Comparison of ENCODE assay signal across 14 cellular contexts in genomic region chr5:115459844-115460243, GRCh38.
DNase-seq lines count a peak whose midpoint lies in the region; ATAC-seq and TF ChIP-seq lines count a peak whose summit lies in the region.
"Had no signal": no experiment of that assay in that cellular context is flagged by ENCODE, and none has a peak within 500 bp of the region (broad histone marks: within the 10 kb centered on the region; RNA-seq: fewer than 3 reads in every experiment).

No MANE protein-coding gene starts in this region.

- 37% methylated on average over 1 of the region's 1 CpG for WGBS in mesenchymal stem cell

- CTCF ChIA-PET in AG04450 (lab: Charles Lee) = no interaction called here

- no peak overlapping the region for H3K14ac ChIP-seq in mesenchymal stem cell (ENCODE audit: low read length in 2 of 2)

- H3K4ac ChIP-seq in mesenchymal stem cell (ENCODE audit: low read depth in 1 of 2, low read length in 2 of 2) = no peak overlapping the region

- H2BK5ac ChIP-seq in mesenchymal stem cell (ENCODE audit: low read depth, low read length, poor library complexity, severe bottlenecking) = no peak overlapping the region

- no peak overlapping the region for H2AFZ ChIP-seq in mesenchymal stem cell (ENCODE audit: low read depth, low read length)

- no peak for ATAC-seq in HG03442 (IDR thresholded peaks at IDR 0.05; ENCODE audit: unreplicated experiment)
- no peak for ATAC-seq in GM18511 (IDR thresholded peaks at IDR 0.05; ENCODE audit: unreplicated experiment)

- H3K9me3 ChIP-seq in AG04450 (ENCODE audit: control insufficient read depth, insufficient read depth, low read length) (no peaks in the 10 kb centered on the region), mesenchymal stem cell (ENCODE audit: control insufficient read depth, low read length) (no peaks in the 10 kb centered on the region)
- H3K9me3 ChIP-seq: tibial artery had no signal

- POLR2A ChIA-PET in AG04450 (lab: Yijun Ruan, JAX) = interaction anchor here (1.3 kb wide), 1 partner anchor 45 kb away, joined by 3 read pairs; no protein-coding TSS in a partner anchor

- peak overlapping the region; percentile 1 for H2AK5ac ChIP-seq in mesenchymal stem cell (ENCODE audit: low read length, severe bottlenecking)

- H3K9ac ChIP-seq in mesenchymal stem cell (ENCODE audit: low read length) = peak overlapping the region; percentile 80
- H3K9ac ChIP-seq: KMS-11 had no signal

- H3K79me1 ChIP-seq in mesenchymal stem cell (replicated peaks; ENCODE audit: low read length, poor library complexity, severe bottlenecking) = no peaks in the 10 kb centered on the region

- no peak overlapping the region for H3K23ac ChIP-seq in mesenchymal stem cell (ENCODE audit: low read length in 2 of 2)

- H3K4me3 ChIP-seq in AG04450 (ENCODE audit: low read depth, low read length) = no peak overlapping the region
- H3K4me3 ChIP-seq in mesenchymal stem cell (ENCODE audit: insufficient read depth in 1 of 2, low read depth in 1 of 2, low read length in 2 of 2) = no peak overlapping the region
- H3K4me3 ChIP-seq: tibial artery had no signal

- no peaks in the 10 kb centered on the region for H3K36me3 ChIP-seq in mesenchymal stem cell (ENCODE audit: control insufficient read depth in 1 of 2, insufficient read depth in 2 of 2, low read depth in 1 of 2, low read length in 2 of 2)
- H3K36me3 ChIP-seq: tibial artery had no signal

- H3K18ac ChIP-seq in mesenchymal stem cell (ENCODE audit: low read depth in 1 of 2, low read length in 2 of 2) = peak overlapping the region in 1 of 2 experiments; percentile 28

- no peak for DNase-seq in AG04450 (ENCODE audit: low read depth, low spot score)
- DNase-seq in LHCN-M2 (ENCODE audit: low read depth) = peak; percentile 61
- DNase-seq in epithelial cell of prostate (ENCODE audit: low read depth, low spot score) = no peak
- peak; percentile 47 for DNase-seq in mesenchymal stem cell
- DNase-seq in activated CD8-positive, alpha-beta memory T cell treated with anti-CD3 and anti-CD28 coated beads, Interleukin-2, amount 50 U/mL, for 48 hours = no peak
- DNase-seq in activated T-cell treated with anti-CD3 and anti-CD28 coated beads, Interleukin-2, amount 50 U/mL, for 1 hour = no peak
- DNase-seq: aorta; DMS153; effector CD4-positive, alpha-beta T cell; NCI-H526; tibial artery had no signal

- H3K27me3 ChIP-seq in AG04450 (ENCODE audit: control insufficient read depth, insufficient read depth, low read length) (no peaks in the 10 kb centered on the region), mesenchymal stem cell (ENCODE audit: control insufficient read depth in 1 of 2, insufficient read depth in 1 of 2, low read length in 2 of 2) (no peaks in the 10 kb centered on the region)
- H3K27me3 ChIP-seq: tibial artery had no signal

- peak overlapping the region; percentile 63 for H3K27ac ChIP-seq in AG04450 (ENCODE audit: low read depth, low read length)
- H3K27ac ChIP-seq in epithelial cell of prostate = peak overlapping the region; percentile 92
- H3K27ac ChIP-seq in mesenchymal stem cell (ENCODE audit: low read length, poor library complexity, severe bottlenecking) = peak overlapping the region; percentile 66
- H3K27ac ChIP-seq: KMS-11, tibial artery had no signal

- H4K91ac ChIP-seq in mesenchymal stem cell (ENCODE audit: low read length) = no peak overlapping the region

- no peak overlapping the region for H3K4me2 ChIP-seq in mesenchymal stem cell (ENCODE audit: low read length, poor library complexity, severe bottlenecking)
- H3K4me2 ChIP-seq: KMS-11 had no signal

- no peak for TF ChIP-seq CTCF in AG04450 (IDR thresholded peaks at IDR 0.05; ENCODE audit: low read depth, low read length)

- H2BK12ac ChIP-seq in mesenchymal stem cell (ENCODE audit: low read length in 2 of 2) = peak overlapping the region in 1 of 2 experiments; percentile 32

- no peak overlapping the region for H4K8ac ChIP-seq in mesenchymal stem cell (ENCODE audit: low read length)

- H2BK120ac ChIP-seq in mesenchymal stem cell (ENCODE audit: low read depth, low read length) = no peak overlapping the region

- H3K4me1 ChIP-seq in mesenchymal stem cell (ENCODE audit: control insufficient read depth, insufficient read depth, low read depth, low read length) = peaks cover 13% of the 10 kb centered on the region

- no peak overlapping the region for H2BK15ac ChIP-seq in mesenchymal stem cell (ENCODE audit: low read depth, poor library complexity, severe bottlenecking)

Comparison
In these comparisons a context has a peak if more than half of its experiments do, and no peak if none do; other contexts are left out.
1. DNase-seq: peak in LHCN-M2 (single experiment) and mesenchymal stem cell (single experiment); none in AG04450 (single experiment), epithelial cell of prostate (single experiment), activated CD8-positive, alpha-beta memory T cell treated with anti-CD3 and anti-CD28 coated beads, Interleukin-2, amount 50 U/mL, for 48 hours (single experiment) and activated T-cell treated with anti-CD3 and anti-CD28 coated beads, Interleukin-2, amount 50 U/mL, for 1 hour (single experiment).
2. Peak in every context shown above with its lines, with median percentiles within 50 percentile points of each other: H3K27ac ChIP-seq.